Comparison of ENCODE assay signal across 9 cellular contexts in genomic region chr6:111793711-111794111, GRCh38.
A peak's percentile ranks its signal among the peaks of the same experiment; 100 is the strongest.
DNase-seq lines count a peak whose midpoint lies in the region; ATAC-seq, FAIRE-seq and TF ChIP-seq lines count a peak whose summit lies in the region.
"Had no signal": no experiment of that assay in that cellular context is flagged by ENCODE, and none has a peak within 500 bp of the region (broad histone marks: within the 10 kb centered on the region; RNA-seq: fewer than 3 reads in every experiment).

No MANE protein-coding gene starts in this region.

- TF ChIP-seq CTCF in spleen (IDR thresholded peaks at IDR 0.05 in 8 of 11, conservative IDR thresholded peaks at IDR 0.05 in 3 of 11) (no peak), tibial nerve (IDR thresholded peaks at IDR 0.05) (no peak), hepatocyte (IDR thresholded peaks at IDR 0.05; ENCODE audit: poor library complexity) (no peak)

- DNase-seq in activated effector memory CD4-positive, alpha-beta T cell treated with anti-CD3 and anti-CD28 coated beads, Interleukin-2, amount 50 U/mL, for 16 hours: peak; percentile 79
- DNase-seq in spleen: peak; percentile 86
- no peak for DNase-seq in tibial nerve (ENCODE audit: low spot score in 2 of 2)
- no peak for DNase-seq in hepatocyte (ENCODE audit: low spot score)
- no peak for DNase-seq in GM19239 (ENCODE audit: insufficient read length, low spot score)
- DNase-seq: midbrain, NCI-H69 had no signal

- H3K4me3 ChIP-seq in spleen (peak overlapping the region in 7 of 8 donors; percentile 1 to 61 (median 11)), tibial nerve (peak overlapping the region in 1 of 4 donors; percentile 6), hepatocyte (no peak overlapping the region)

- no peak overlapping the region for H2AFZ ChIP-seq in hepatocyte

- FAIRE-seq in GM19239 (lab: Jason Lieb, UNC): no peak

- H3K27me3 ChIP-seq in spleen (replicated peaks in 1 of 7) (no peaks in the 10 kb centered on the region), tibial nerve (no peaks in the 10 kb centered on the region), hepatocyte (no peaks in the 10 kb centered on the region)

- no peak for TF ChIP-seq EP300 in tibial nerve (IDR thresholded peaks at IDR 0.05)

- H3K4me2 ChIP-seq in hepatocyte: no peak overlapping the region

- 39 to 57% (median 44%) methylated on average over 8 of the region's 8 CpGs for WGBS in spleen, 5 donors
- 71 to 79% methylated on average over 8 of the region's 8 CpGs for WGBS in tibial nerve, 2 donors
- 82% methylated on average over 8 of the region's 8 CpGs for WGBS in hepatocyte (ENCODE audit: low lambda C conversion rate, missing lambda C conversion rate)

- ATAC-seq in GM19351 (IDR thresholded peaks at IDR 0.05; ENCODE audit: unreplicated experiment): peak; percentile 52
- peak; percentile 75 for ATAC-seq in HG03571 (IDR thresholded peaks at IDR 0.05; ENCODE audit: unreplicated experiment)

- intact Hi-C loops in spleen (cut with DNase I; ENCODE audit: low total_unique reads): no loop called here

- peak overlapping the region in 7 of 8 donors; percentile 15 to 84 (median 51) for H3K27ac ChIP-seq in spleen
- peak overlapping the region in 1 of 4 donors; percentile 4 for H3K27ac ChIP-seq in tibial nerve
- no peak overlapping the region for H3K27ac ChIP-seq in hepatocyte

- TF ChIP-seq POLR2A in spleen (IDR thresholded peaks at IDR 0.05) (no peak), tibial nerve (IDR thresholded peaks at IDR 0.05) (no peak)

- peaks cover 21% of the 10 kb centered on the region for H3K79me2 ChIP-seq in hepatocyte

- H3K36me3 ChIP-seq in spleen (no peaks in the 10 kb centered on the region), tibial nerve (no peaks in the 10 kb centered on the region), hepatocyte (replicated peaks; ENCODE audit: insufficient read depth, low read depth) (no peaks in the 10 kb centered on the region)

- H3K4me1 ChIP-seq in spleen: peaks cover 4 to 78% (median 30%) of the 10 kb centered on the region in 6 donors
- peaks cover 0 to 66% (median 27%) of the 10 kb centered on the region in 4 donors for H3K4me1 ChIP-seq in tibial nerve
- H3K4me1 ChIP-seq in hepatocyte (ENCODE audit: insufficient read depth): peaks cover 5% of the 10 kb centered on the region

- no peaks in the 10 kb centered on the region for H4K20me1 ChIP-seq in hepatocyte (ENCODE audit: insufficient read depth, poor library complexity, severe bottlenecking)

- H3K9me2 ChIP-seq in hepatocyte (replicated peaks; ENCODE audit: insufficient read depth): no peaks in the 10 kb centered on the region

- H3K9me3 ChIP-seq in spleen (no peaks in the 10 kb centered on the region), tibial nerve (no peaks in the 10 kb centered on the region), hepatocyte (ENCODE audit: low read depth) (no peaks in the 10 kb centered on the region)

Comparison
In these comparisons a context has a peak if more than half of its experiments do, and no peak if none do; other contexts are left out.
1. DNase-seq: peak in activated effector memory CD4-positive, alpha-beta T cell treated with anti-CD3 and anti-CD28 coated beads, Interleukin-2, amount 50 U/mL, for 16 hours (single experiment) and spleen (single experiment); none in tibial nerve (0 of 2), hepatocyte (single experiment) and GM19239 (single experiment).